ENCODE assay signal across 13 cellular contexts in genomic region chr2:57890462-57890861, GRCh38.
DNase-seq lines count a peak whose midpoint lies in the region; ATAC-seq and TF ChIP-seq lines count a peak whose summit lies in the region.
"Had no signal": no experiment of that assay in that cellular context is flagged by ENCODE, and none has a peak within 500 bp of the region (broad histone marks: within the 10 kb centered on the region; RNA-seq: fewer than 3 reads in every experiment).

No MANE protein-coding gene starts in this region.

- no peaks in the 10 kb centered on the region for H4K20me1 ChIP-seq in smooth muscle cell (ENCODE audit: low read depth)

- DNase-seq in activated CD4-positive, alpha-beta T cell treated with anti-CD3 and anti-CD28 coated beads for 36 hours = no peak
- no peak for DNase-seq in activated CD4-positive, alpha-beta T cell treated with anti-CD3 and anti-CD28 coated beads for 1 hour
- no peak for DNase-seq in HAP-1 (ENCODE audit: low spot score in 2 of 2)
- DNase-seq in endodermal cell = no peak
- DNase-seq in NCI-H1930 (lab: John Stamatoyannopoulos, UW) = no peak
- DNase-seq in smooth muscle cell (lab: John Stamatoyannopoulos, UW; ENCODE audit: unreplicated experiment) = no peak
- DNase-seq: 8988T; activated naive CD4-positive, alpha-beta T cell; NCI-H526 treated with DMSO at 0.1 percent for 48 hours; substantia nigra had no signal

- no peaks in the 10 kb centered on the region for H3K27me3 ChIP-seq in HAP-1 (ENCODE audit: low read depth)
- no peaks in the 10 kb centered on the region for H3K27me3 ChIP-seq in endodermal cell (ENCODE audit: control insufficient read depth, insufficient read depth, low read length, poor library complexity, severe bottlenecking)
- no peaks in the 10 kb centered on the region for H3K27me3 ChIP-seq in smooth muscle cell (ENCODE audit: low read depth)

- peak; percentile 55 for ATAC-seq in activated CD4-positive, alpha-beta T cell treated with anti-CD3 and anti-CD28 coated beads for 36 hours
- ATAC-seq in HG02884 (IDR thresholded peaks at IDR 0.05; ENCODE audit: unreplicated experiment) = peak; percentile 40
- ATAC-seq in activated T-helper 17 cell treated with anti-CD3 and anti-CD28 coated beads, Interleukin-2, amount 50 U/mL, for 72 hours (replicated peaks) = peak; percentile 45

- H3K4me1 Mint-ChIP-seq in activated CD4-positive, alpha-beta T cell treated with anti-CD3 and anti-CD28 coated beads for 36 hours = peaks cover 4% of the 10 kb centered on the region
- no peaks in the 10 kb centered on the region for H3K4me1 Mint-ChIP-seq in activated T-helper 17 cell treated with anti-CD3 and anti-CD28 coated beads, Interleukin-2, amount 50 U/mL, for 72 hours
- no peaks in the 10 kb centered on the region for H3K4me1 Mint-ChIP-seq in endodermal cell

- H3K27ac ChIP-seq in endodermal cell (ENCODE audit: low read depth, low read length) = no peak overlapping the region
- no peak overlapping the region for H3K27ac ChIP-seq in smooth muscle cell (ENCODE audit: low read depth)

- no peak overlapping the region for H3K4me2 ChIP-seq in smooth muscle cell

- no peak overlapping the region for H3K4me3 Mint-ChIP-seq in activated CD4-positive, alpha-beta T cell treated with anti-CD3 and anti-CD28 coated beads for 36 hours
- H3K4me3 Mint-ChIP-seq in activated T-helper 17 cell treated with anti-CD3 and anti-CD28 coated beads, Interleukin-2, amount 50 U/mL, for 72 hours = no peak overlapping the region
- H3K4me3 Mint-ChIP-seq in endodermal cell = no peak overlapping the region
- H3K4me3 Mint-ChIP-seq: memory B cell had no signal

- H2AFZ ChIP-seq in smooth muscle cell (ENCODE audit: low read depth) = no peak overlapping the region

- CTCF ChIA-PET in activated CD4-positive, alpha-beta T cell treated with anti-CD3 and anti-CD28 coated beads for 36 hours (lab: Charles Lee) = no interaction called here

- H3K36me3 ChIP-seq in HAP-1 (replicated peaks) = no peaks in the 10 kb centered on the region
- H3K36me3 ChIP-seq in endodermal cell (ENCODE audit: control insufficient read depth, insufficient read depth, low read length) = no peaks in the 10 kb centered on the region
- no peaks in the 10 kb centered on the region for H3K36me3 ChIP-seq in smooth muscle cell (ENCODE audit: low read depth)

- no peaks in the 10 kb centered on the region for H3K79me2 ChIP-seq in smooth muscle cell (ENCODE audit: low read depth)

- H3K27me3 Mint-ChIP-seq in activated CD4-positive, alpha-beta T cell treated with anti-CD3 and anti-CD28 coated beads for 36 hours = peaks cover 3% of the 10 kb centered on the region
- H3K27me3 Mint-ChIP-seq in activated T-helper 17 cell treated with anti-CD3 and anti-CD28 coated beads, Interleukin-2, amount 50 U/mL, for 72 hours = peaks cover 4% of the 10 kb centered on the region
- no peaks in the 10 kb centered on the region for H3K27me3 Mint-ChIP-seq in endodermal cell (ENCODE audit: insufficient read depth)
- H3K27me3 Mint-ChIP-seq: memory B cell had no signal

- H3K27ac Mint-ChIP-seq in activated CD4-positive, alpha-beta T cell treated with anti-CD3 and anti-CD28 coated beads for 36 hours = no peak overlapping the region
- H3K27ac Mint-ChIP-seq in activated T-helper 17 cell treated with anti-CD3 and anti-CD28 coated beads, Interleukin-2, amount 50 U/mL, for 72 hours = no peak overlapping the region
- no peak overlapping the region for H3K27ac Mint-ChIP-seq in endodermal cell
- H3K27ac Mint-ChIP-seq: memory B cell had no signal

- TF ChIP-seq CTCF in endodermal cell (conservative IDR thresholded peaks at IDR 0.05) (no peak), smooth muscle cell (IDR thresholded peaks at IDR 0.05; ENCODE audit: borderline replicate concordance, insufficient read depth, poor library complexity, severe bottlenecking) (no peak)

- POLR2A ChIA-PET in activated CD4-positive, alpha-beta T cell treated with anti-CD3 and anti-CD28 coated beads for 36 hours (lab: Charles Lee) = no interaction called here

- H3F3A ChIP-seq in smooth muscle cell (ENCODE audit: low read depth) = no peaks in the 10 kb centered on the region

- no peaks in the 10 kb centered on the region for H3K9me3 ChIP-seq in HAP-1
- no peaks in the 10 kb centered on the region for H3K9me3 ChIP-seq in endodermal cell (ENCODE audit: control insufficient read depth, low read length)
- H3K9me3 ChIP-seq in smooth muscle cell (replicated peaks; ENCODE audit: low read depth) = no peaks in the 10 kb centered on the region

- H3K4me1 ChIP-seq in HAP-1 (0 out of 2 replicates have a peak, but pooled peaks cover 5% of the 10 kb centered on the region), endodermal cell (ENCODE audit: control insufficient read depth, insufficient read depth, low read length) (no peaks in the 10 kb centered on the region), smooth muscle cell (ENCODE audit: low read depth) (no peaks in the 10 kb centered on the region)

- H3K9ac ChIP-seq in endodermal cell (ENCODE audit: extremely low read depth, low read length, poor library complexity, severe bottlenecking) (no peak overlapping the region), smooth muscle cell (ENCODE audit: low read depth) (no peak overlapping the region)

- no peaks in the 10 kb centered on the region for H3K36me3 Mint-ChIP-seq in activated CD4-positive, alpha-beta T cell treated with anti-CD3 and anti-CD28 coated beads for 36 hours (ENCODE audit: low read depth)
- no peaks in the 10 kb centered on the region for H3K36me3 Mint-ChIP-seq in activated T-helper 17 cell treated with anti-CD3 and anti-CD28 coated beads, Interleukin-2, amount 50 U/mL, for 72 hours (ENCODE audit: low read depth)
- H3K36me3 Mint-ChIP-seq in endodermal cell (ENCODE audit: low read depth) = no peaks in the 10 kb centered on the region
- H3K36me3 Mint-ChIP-seq: memory B cell had no signal

- no peaks in the 10 kb centered on the region for H3K9me3 Mint-ChIP-seq in activated CD4-positive, alpha-beta T cell treated with anti-CD3 and anti-CD28 coated beads for 36 hours (ENCODE audit: low read depth)
- H3K9me3 Mint-ChIP-seq in activated T-helper 17 cell treated with anti-CD3 and anti-CD28 coated beads, Interleukin-2, amount 50 U/mL, for 72 hours = no peaks in the 10 kb centered on the region
- H3K9me3 Mint-ChIP-seq in endodermal cell = no peaks in the 10 kb centered on the region
- H3K9me3 Mint-ChIP-seq: memory B cell had no signal

- no peak overlapping the region for H3K4me3 ChIP-seq in HAP-1
- H3K4me3 ChIP-seq in endodermal cell (ENCODE audit: low read length) = no peak overlapping the region
- no peak overlapping the region for H3K4me3 ChIP-seq in smooth muscle cell

- intact Hi-C loops in activated CD4-positive, alpha-beta T cell treated with anti-CD3 and anti-CD28 coated beads for 36 hours (cut with DNase I, micrococcal nuclease) = no loop called here

- in situ Hi-C loops in HAP-1 (cut with MboI; ENCODE audit: low sequenced_read_pairs) = no loop called here
